8 cellular contexts compared by ENCODE assay signal in the genomic region with DNA sequence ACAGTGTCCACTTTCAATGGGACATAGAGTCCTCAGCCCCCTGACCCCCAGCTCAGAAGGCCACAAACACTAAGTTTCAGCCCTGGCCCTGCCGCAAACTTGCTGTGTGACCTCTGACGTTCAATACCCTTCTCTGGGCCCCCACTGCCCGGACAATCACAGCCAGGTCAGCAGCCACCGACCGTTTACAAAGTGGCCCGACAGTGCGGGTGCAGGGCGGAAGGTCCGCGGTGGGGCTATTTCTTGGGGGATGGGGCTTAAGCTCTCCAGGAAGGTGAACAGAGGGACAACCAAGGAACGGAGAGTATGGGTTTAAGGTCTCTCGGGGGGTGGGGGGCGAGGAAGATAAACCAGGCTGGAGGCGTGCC. TPM values are rescaled to one million over a fixed set of nuclear protein-coding genes. Genes with fewer than 3 reads are reported as not detected.
DNase-seq lines count a peak whose midpoint lies in the region; ATAC-seq and TF ChIP-seq lines count a peak whose summit lies in the region.

No MANE protein-coding gene starts in this region.

- peaks cover 7% of the 10 kb centered on the region for H3K27me3 Mint-ChIP-seq in T-helper 2 cell treated with Interferon-gamma antibody and Interleukin-4, amounts not matched to agents 5 μg/mL and 100 μg/mL, for 36 hours (ENCODE audit: low read depth)

- H3K27me3 ChIP-seq in adipocyte (replicated peaks; ENCODE audit: control insufficient read depth, insufficient read depth, low read length) (no peaks in the 10 kb centered on the region), suprapubic skin (no peaks in the 10 kb centered on the region)

- no peak for TF ChIP-seq POLR2A in suprapubic skin (IDR thresholded peaks at IDR 0.05)

- TF ChIP-seq EP300 in suprapubic skin (IDR thresholded peaks at IDR 0.05) = no peak

- H3K9me3 ChIP-seq in adipocyte (ENCODE audit: control insufficient read depth, low read length) (no peaks in the 10 kb centered on the region), suprapubic skin (no peaks in the 10 kb centered on the region)

- peaks cover 29% of the 10 kb centered on the region for H3K36me3 Mint-ChIP-seq in T-helper 2 cell treated with Interferon-gamma antibody and Interleukin-4, amounts not matched to agents 5 μg/mL and 100 μg/mL, for 36 hours (ENCODE audit: low read depth)

- peaks cover 26% of the 10 kb centered on the region for H3K4me1 ChIP-seq in adipocyte (ENCODE audit: control insufficient read depth, insufficient read depth, low read length)
- H3K4me1 ChIP-seq in suprapubic skin = peaks cover 44% of the 10 kb centered on the region

- no peak for DNase-seq in T-helper 2 cell treated with Interferon-gamma antibody and Interleukin-4, amounts not matched to agents 5 μg/mL and 100 μg/mL, for 36 hours (ENCODE audit: low spot score)
- DNase-seq in T-helper 2 cell (no peak), adipocyte (ENCODE audit: low read depth) (no peak), kidney tubule cell (ENCODE audit: low spot score) (peak; percentile 3), suprapubic skin (ENCODE audit: low spot score in 2 of 2) (no peak), glomerular visceral epithelial cell (ENCODE audit: extremely low spot score) (no peak), foreskin melanocyte (no peak)

- H3K36me3 ChIP-seq in adipocyte (ENCODE audit: control insufficient read depth, insufficient read depth, low read length, severe bottlenecking) (peaks cover 35% of the 10 kb centered on the region), suprapubic skin (peaks cover 38% of the 10 kb centered on the region)

- H3K9me3 Mint-ChIP-seq in T-helper 2 cell treated with Interferon-gamma antibody and Interleukin-4, amounts not matched to agents 5 μg/mL and 100 μg/mL, for 36 hours = no peaks in the 10 kb centered on the region

- peak overlapping the region; percentile 96 for H3K9ac ChIP-seq in adipocyte (ENCODE audit: low read length)

- WGBS in suprapubic skin = 2% methylated on average over 11 of the region's 14 CpGs

- TF ChIP-seq CTCF in suprapubic skin (IDR thresholded peaks at IDR 0.05) = no peak

- no peak for ATAC-seq in HG02885 (IDR thresholded peaks at IDR 0.05; ENCODE audit: poor library complexity, unreplicated experiment)

- peaks cover 27% of the 10 kb centered on the region for H3K4me1 Mint-ChIP-seq in T-helper 2 cell treated with Interferon-gamma antibody and Interleukin-4, amounts not matched to agents 5 μg/mL and 100 μg/mL, for 36 hours (ENCODE audit: low read depth)

- peak overlapping the region; percentile 99 for H3K27ac Mint-ChIP-seq in T-helper 2 cell treated with Interferon-gamma antibody and Interleukin-4, amounts not matched to agents 5 μg/mL and 100 μg/mL, for 36 hours

- H3K27ac ChIP-seq in suprapubic skin = peak overlapping the region; percentile 91

- H3K4me3 ChIP-seq in adipocyte (ENCODE audit: low read length) = peak overlapping the region; percentile 93
- peak overlapping the region; percentile 88 for H3K4me3 ChIP-seq in suprapubic skin

- H3K4me3 Mint-ChIP-seq in T-helper 2 cell treated with Interferon-gamma antibody and Interleukin-4, amounts not matched to agents 5 μg/mL and 100 μg/mL, for 36 hours = peak overlapping the region; percentile 99

RNA-seq across cellular contexts. Expression of a gene that starts 0.5 kb away (rescaled TPM):
- 100 to 1,000 TPM in 2 of 4 donors, 10 to 100 TPM in 2; 77.3 to 121 (median 98.8) TPM for total RNA-seq in suprapubic skin

RNA-seq across cellular contexts. Expression of a gene that starts 1.5 kb away (rescaled TPM):
- total RNA-seq in suprapubic skin = 1 to 10 TPM; 2.3 to 2.8 (median 2.7) TPM

RNA-seq across cellular contexts. Expression of a gene that starts 31.4 kb away (rescaled TPM):
- 10 to 100 TPM; 13.1 to 15.4 (median 14.6) TPM for total RNA-seq in suprapubic skin
